Comparison of ENCODE assay signal across 22 cellular contexts in the genomic region with DNA sequence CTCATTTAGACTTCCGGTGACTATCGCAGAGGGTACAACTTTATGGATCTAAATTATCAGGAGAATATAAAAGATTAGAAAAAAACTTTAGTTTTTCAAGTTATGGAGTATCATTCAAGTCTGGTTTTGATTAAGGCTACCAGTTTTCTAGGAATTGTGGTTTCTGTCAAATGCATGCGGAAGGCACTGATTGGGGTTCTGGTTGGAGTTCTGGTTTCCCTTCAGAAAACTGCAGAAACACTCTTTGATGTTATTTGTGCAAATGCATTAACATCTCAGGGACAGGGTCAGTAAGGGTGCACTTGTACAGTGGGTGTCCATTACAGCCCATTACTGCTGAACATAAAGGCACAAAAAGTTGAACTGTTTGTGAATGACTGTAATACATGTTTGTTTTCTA.
"Had no signal": no experiment of that assay in that cellular context is flagged by ENCODE, and none has a peak within 500 bp of the region (broad histone marks: within the 10 kb centered on the region; RNA-seq: fewer than 3 reads in every experiment).

No MANE protein-coding gene starts in this region.

- DNase-seq: cortex of kidney; gastrocnemius medialis; head of caudate nucleus; kidney; left lung; mesenchymal stem cell; midbrain; naive thymus-derived CD4-positive, alpha-beta T cell; nucleus accumbens; stimulated activated CD4-positive, alpha-beta T cell treated with anti-CD3 and anti-CD28 coated beads, Interleukin-2, amount 100 ng/mL, for 24 hours; stimulated activated CD4-positive, alpha-beta T cell treated with anti-CD3 and anti-CD28 coated beads, Interleukin-4, amount 100 ng/mL, for 4 hours; stimulated activated naive CD8-positive, alpha-beta T cell treated with anti-CD3 and anti-CD28 coated beads, Interleukin-15, Interleukin-2, amounts not matched to agents 100 U/mL and 50 U/mL, for 24 hours; substantia nigra; testis; tibial artery; upper lobe of left lung had no signal

- H3K4me3 ChIP-seq: gastrocnemius medialis, left lung, prostate gland, right atrium auricular region, testis, tibial artery, upper lobe of left lung had no signal

- H3K4me3 Mint-ChIP-seq: naive thymus-derived CD4-positive, alpha-beta T cell; nephron; stimulated activated memory B cell treated with anti-CD40 and anti-IgM and Interleukin-4, amounts not matched to agents 10 μg/mL and 1 μg/mL and 100 μg/mL, for 72 hours had no signal

- H3K27me3 Mint-ChIP-seq: stimulated activated memory B cell treated with anti-CD40 and anti-IgM and Interleukin-4, amounts not matched to agents 10 μg/mL and 1 μg/mL and 100 μg/mL, for 72 hours had no signal

- H3K4me1 Mint-ChIP-seq: naive thymus-derived CD4-positive, alpha-beta T cell; stimulated activated memory B cell treated with anti-CD40 and anti-IgM and Interleukin-4, amounts not matched to agents 10 μg/mL and 1 μg/mL and 100 μg/mL, for 72 hours had no signal

- H3K9me3 ChIP-seq: gastrocnemius medialis, left lung, prostate gland, right atrium auricular region, testis, tibial artery, upper lobe of left lung had no signal

- H3K36me3 Mint-ChIP-seq: naive thymus-derived CD4-positive, alpha-beta T cell; stimulated activated memory B cell treated with anti-CD40 and anti-IgM and Interleukin-4, amounts not matched to agents 10 μg/mL and 1 μg/mL and 100 μg/mL, for 72 hours had no signal

- H3K27me3 ChIP-seq: gastrocnemius medialis, right atrium auricular region, testis, tibial artery, upper lobe of left lung had no signal

- H3K36me3 ChIP-seq: gastrocnemius medialis, left lung, prostate gland had no signal

- H3K27ac ChIP-seq: gastrocnemius medialis, left lung, prostate gland, right atrium auricular region, testis, tibial artery, upper lobe of left lung had no signal

- FAIRE-seq: kidney, urothelium cell line had no signal

- H3K27ac Mint-ChIP-seq: naive thymus-derived CD4-positive, alpha-beta T cell; stimulated activated memory B cell treated with anti-CD40 and anti-IgM and Interleukin-4, amounts not matched to agents 10 μg/mL and 1 μg/mL and 100 μg/mL, for 72 hours had no signal

- H3K4me1 ChIP-seq: prostate gland, testis had no signal

- H3K9me3 Mint-ChIP-seq: nephron; stimulated activated memory B cell treated with anti-CD40 and anti-IgM and Interleukin-4, amounts not matched to agents 10 μg/mL and 1 μg/mL and 100 μg/mL, for 72 hours had no signal

- ATAC-seq: gastrocnemius medialis; left lung; naive thymus-derived CD4-positive, alpha-beta T cell; sciatic nerve; stimulated activated memory B cell treated with anti-CD40 and anti-IgM and Interleukin-4, amounts not matched to agents 10 μg/mL and 1 μg/mL and 100 μg/mL, for 72 hours; stimulated activated naive CD8-positive, alpha-beta T cell treated with anti-CD3 and anti-CD28 coated beads, Interleukin-15, Interleukin-2, amounts not matched to agents 100 U/mL and 50 U/mL, for 24 hours had no signal
